ENCODE assay signal across 33 cellular contexts in the genomic region with DNA sequence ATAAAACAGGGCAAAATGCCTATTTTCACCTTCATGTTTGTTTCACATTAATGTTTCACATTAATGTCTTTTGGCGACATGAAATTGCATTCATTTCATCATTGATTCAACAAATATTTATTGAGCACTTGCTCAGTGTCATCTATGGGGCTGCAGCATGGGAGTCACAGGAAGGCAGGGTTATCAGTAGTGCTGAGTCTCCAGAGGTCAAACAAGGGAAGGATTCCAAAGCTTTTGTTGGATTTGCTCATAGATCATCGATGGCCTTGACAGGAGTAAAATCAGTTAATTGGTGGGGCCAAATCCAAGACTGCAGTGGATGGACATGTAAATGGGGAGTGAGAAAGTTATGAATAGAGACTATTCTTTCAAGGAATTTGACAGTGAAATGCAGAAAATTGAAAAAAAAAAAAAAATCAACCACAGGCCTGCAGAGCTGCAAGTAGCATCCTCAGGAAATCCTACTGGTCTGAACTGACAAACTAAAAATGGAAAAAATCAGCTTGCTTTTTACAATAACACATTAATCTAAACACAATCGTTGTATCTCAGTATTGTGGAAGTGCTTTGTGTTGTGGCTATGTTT.
"Had no signal": no experiment of that assay in that cellular context is flagged by ENCODE, and none has a peak within 500 bp of the region (broad histone marks: within the 10 kb centered on the region; RNA-seq: fewer than 3 reads in every experiment).

No MANE protein-coding gene starts in this region.

- DNase-seq: activated CD4-positive, alpha-beta T cell treated with anti-CD3 and anti-CD28 coated beads for 1 hour; activated CD4-positive, alpha-beta T cell treated with anti-CD3 and anti-CD28 coated beads for 4 hours; activated CD4-positive, alpha-beta T cell treated with anti-CD3 and anti-CD28 coated beads, Interleukin-2, amount 10 ng/mL, durations not matched to agents 7 days and 5 days; activated CD4-positive, alpha-beta T cell treated with anti-CD3 and anti-CD28 coated beads, Interleukin-2, amount 50 U/mL, for 4 hours; activated CD4-positive, CD25-positive, alpha-beta regulatory T cell; activated CD8-positive, alpha-beta memory T cell treated with anti-CD3 and anti-CD28 coated beads for 24 hours; activated CD8-positive, alpha-beta memory T cell treated with anti-CD3 and anti-CD28 coated beads, Interleukin-2, amount 50 U/mL, for 4 hours; activated CD8-positive, alpha-beta T cell treated with anti-CD3 and anti-CD28 coated beads for 36 hours; activated effector memory CD4-positive, alpha-beta T cell treated with anti-CD3 and anti-CD28 coated beads, Interleukin-2, amount 50 U/mL, for 16 hours; activated naive CD4-positive, alpha-beta T cell treated with anti-CD3 and anti-CD28 coated beads for 36 hours; activated naive CD8-positive, alpha-beta T cell treated with anti-CD3 and anti-CD28 coated beads for 36 hours; activated naive CD8-positive, alpha-beta T cell treated with anti-CD3 and anti-CD28 coated beads, Interleukin-2, amount 50 U/mL, for 24 hours; activated T-cell treated with anti-CD3 and anti-CD28 coated beads, Interleukin-2, amount 50 U/mL, for 1 hour; activated T-cell treated with anti-CD3 and anti-CD28 coated beads, Interleukin-2, amount 50 U/mL, for 48 hours; amygdala; aorta; effector CD4-positive, alpha-beta T cell; effector memory CD8-positive, alpha-beta T cell; erythroblast; foreskin keratinocyte; T-helper 2 cell had no signal

- H3K4me1 ChIP-seq: adrenal gland, breast epithelium, esophagus muscularis mucosa, foreskin keratinocyte, gastroesophageal sphincter had no signal

- H3K9me3 ChIP-seq: adrenal gland, breast epithelium, esophagus muscularis mucosa, gastroesophageal sphincter had no signal

- H3K27ac Mint-ChIP-seq: activated CD4-positive, alpha-beta T cell treated with anti-CD3 and anti-CD28 coated beads, Interleukin-2, amount 10 ng/mL, durations not matched to agents 7 days and 5 days; activated CD8-positive, alpha-beta T cell treated with anti-CD3 and anti-CD28 coated beads for 36 hours; activated naive CD4-positive, alpha-beta T cell treated with anti-CD3 and anti-CD28 coated beads for 36 hours; activated naive CD4-positive, alpha-beta T cell treated with anti-CD3 and anti-CD28 coated beads, Interleukin-2, amount 50 U/mL, for 24 hours; activated naive CD8-positive, alpha-beta T cell treated with anti-CD3 and anti-CD28 coated beads for 36 hours; activated naive CD8-positive, alpha-beta T cell treated with anti-CD3 and anti-CD28 coated beads, Interleukin-2, amount 50 U/mL, for 24 hours; activated T-helper 1 cell treated with anti-CD3 and anti-CD28 coated beads, Interleukin-12 subunit alpha, Interleukin-12 subunit beta, Interleukin-2, Interleukin-4 antibody, amounts not matched to agents 30 ng/mL and 10 ng/mL and 1 ng/mL, durations not matched to agents 14 hours and 24 hours and 36 hours; activated T-helper 2 cell treated with anti-CD3 and anti-CD28 coated beads, Interferon-gamma antibody, Interleukin-2, Interleukin-4, amounts not matched to agents 10 μg/mL and 5 μg/mL and 100 μg/mL, durations not matched to agents 14 hours and 24 hours and 36 hours; brain; dendritic cell treated with granulocyte-macrophage colony-stimulating factor and Interleukin-4, amounts not matched to agents 40 ng/mL and 50 ng/mL, for 4 days; effector memory CD8-positive, alpha-beta T cell had no signal

- H3K4me1 Mint-ChIP-seq: activated CD4-positive, alpha-beta T cell treated with anti-CD3 and anti-CD28 coated beads, Interleukin-2, amount 10 ng/mL, durations not matched to agents 7 days and 5 days; activated naive CD4-positive, alpha-beta T cell treated with anti-CD3 and anti-CD28 coated beads, Interleukin-2, amount 50 U/mL, for 24 hours; activated naive CD8-positive, alpha-beta T cell treated with anti-CD3 and anti-CD28 coated beads for 36 hours; activated naive CD8-positive, alpha-beta T cell treated with anti-CD3 and anti-CD28 coated beads, Interleukin-2, amount 50 U/mL, for 24 hours; brain; central memory CD8-positive, alpha-beta T cell had no signal

- H3K9me3 Mint-ChIP-seq: brain had no signal

- ATAC-seq: activated CD8-positive, alpha-beta T cell treated with anti-CD3 and anti-CD28 coated beads for 36 hours; activated naive CD8-positive, alpha-beta T cell treated with anti-CD3 and anti-CD28 coated beads, Interleukin-2, amount 50 U/mL, for 24 hours; effector memory CD8-positive, alpha-beta T cell; foreskin keratinocyte; gastroesophageal sphincter had no signal

- H3K27ac ChIP-seq: adrenal gland, breast epithelium, cardiac muscle cell, coronary artery, esophagus muscularis mucosa, foreskin keratinocyte, gastroesophageal sphincter had no signal

- H3K27me3 Mint-ChIP-seq: activated CD4-positive, alpha-beta T cell treated with anti-CD3 and anti-CD28 coated beads, Interleukin-2, amount 10 ng/mL, durations not matched to agents 7 days and 5 days; activated CD8-positive, alpha-beta T cell treated with anti-CD3 and anti-CD28 coated beads for 36 hours; activated naive CD4-positive, alpha-beta T cell treated with anti-CD3 and anti-CD28 coated beads, Interleukin-2, amount 50 U/mL, for 24 hours; activated naive CD8-positive, alpha-beta T cell treated with anti-CD3 and anti-CD28 coated beads for 36 hours; activated naive CD8-positive, alpha-beta T cell treated with anti-CD3 and anti-CD28 coated beads, Interleukin-2, amount 50 U/mL, for 24 hours; central memory CD8-positive, alpha-beta T cell; dendritic cell treated with granulocyte-macrophage colony-stimulating factor and Interleukin-4, amounts not matched to agents 40 ng/mL and 50 ng/mL, for 4 days; effector memory CD8-positive, alpha-beta T cell had no signal

- H3K27me3 ChIP-seq: adrenal gland, breast epithelium, cardiac muscle cell, esophagus muscularis mucosa, foreskin keratinocyte, gastroesophageal sphincter had no signal

- H3K36me3 Mint-ChIP-seq: activated naive CD4-positive, alpha-beta T cell treated with anti-CD3 and anti-CD28 coated beads, Interleukin-2, amount 50 U/mL, for 24 hours; activated naive CD8-positive, alpha-beta T cell treated with anti-CD3 and anti-CD28 coated beads for 36 hours; brain had no signal

- H3K36me3 ChIP-seq: adrenal gland, breast epithelium, cardiac muscle cell, esophagus muscularis mucosa, gastroesophageal sphincter had no signal

- H3K4me3 Mint-ChIP-seq: activated CD4-positive, alpha-beta T cell treated with anti-CD3 and anti-CD28 coated beads, Interleukin-2, amount 10 ng/mL, durations not matched to agents 7 days and 5 days; activated CD8-positive, alpha-beta T cell treated with anti-CD3 and anti-CD28 coated beads for 36 hours; activated naive CD4-positive, alpha-beta T cell treated with anti-CD3 and anti-CD28 coated beads for 36 hours; activated naive CD4-positive, alpha-beta T cell treated with anti-CD3 and anti-CD28 coated beads, Interleukin-2, amount 50 U/mL, for 24 hours; activated naive CD8-positive, alpha-beta T cell treated with anti-CD3 and anti-CD28 coated beads for 36 hours; activated naive CD8-positive, alpha-beta T cell treated with anti-CD3 and anti-CD28 coated beads, Interleukin-2, amount 50 U/mL, for 24 hours; activated T-helper 1 cell treated with anti-CD3 and anti-CD28 coated beads, Interleukin-12 subunit alpha, Interleukin-12 subunit beta, Interleukin-2, Interleukin-4 antibody, amounts not matched to agents 30 ng/mL and 10 ng/mL and 1 ng/mL, durations not matched to agents 14 hours and 24 hours and 36 hours; brain; central memory CD8-positive, alpha-beta T cell; dendritic cell treated with granulocyte-macrophage colony-stimulating factor and Interleukin-4, amounts not matched to agents 40 ng/mL and 50 ng/mL, for 4 days; effector memory CD8-positive, alpha-beta T cell had no signal

- H3K4me3 ChIP-seq: adrenal gland, breast epithelium, cardiac muscle cell, coronary artery, esophagus muscularis mucosa, gastroesophageal sphincter had no signal
